Comparison of ENCODE assay signal across 8 cellular contexts in the genomic region with DNA sequence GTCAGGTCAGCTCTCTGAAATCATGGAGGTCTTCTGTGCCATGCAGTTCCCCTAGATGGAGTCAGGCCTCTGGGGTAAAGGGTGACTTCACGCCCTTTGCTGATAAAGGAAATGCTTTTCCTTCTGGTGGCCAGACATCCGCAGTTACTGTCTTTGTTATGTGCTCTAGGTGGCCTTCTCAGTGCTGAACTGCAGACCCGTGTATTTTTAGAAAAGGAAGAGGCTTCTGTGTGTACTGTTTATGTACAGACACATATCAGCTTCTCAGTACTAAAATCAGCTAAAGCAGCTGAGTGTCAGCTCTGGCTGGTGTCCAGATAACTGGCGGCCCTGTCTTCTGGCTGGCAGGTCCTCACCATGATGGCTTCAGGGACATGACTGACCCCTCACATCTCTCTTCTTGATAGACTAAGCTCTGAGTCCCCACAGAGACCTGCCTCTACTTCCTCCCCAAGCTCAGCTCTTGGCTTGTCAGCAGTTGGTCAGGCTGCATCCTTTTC.
DNase-seq lines count a peak whose midpoint lies in the region; ATAC-seq, FAIRE-seq and TF ChIP-seq lines count a peak whose summit lies in the region.

No MANE protein-coding gene starts in this region.

- H3K4me3 Mint-ChIP-seq in naive thymus-derived CD8-positive, alpha-beta T cell, result peak overlapping the region in 9 of 10 donors; percentile 33 to 73 (median 55)
- no peak overlapping the region for H3K4me3 Mint-ChIP-seq in osteocyte (ENCODE audit: unreplicated experiment)

- ATAC-seq in GM19438 (IDR thresholded peaks at IDR 0.05; ENCODE audit: low read depth, unreplicated experiment) (peak; percentile 40), HG03354 (IDR thresholded peaks at IDR 0.05; ENCODE audit: poor library complexity, severe bottlenecking, unreplicated experiment) (peak; percentile 65), HG02840 (IDR thresholded peaks at IDR 0.05; ENCODE audit: low FRiP score, unreplicated experiment) (no peak)
- peak; percentile 78 for ATAC-seq in naive thymus-derived CD8-positive, alpha-beta T cell

- no peaks in the 10 kb centered on the region for H3K27me3 Mint-ChIP-seq in naive thymus-derived CD8-positive, alpha-beta T cell
- H3K27me3 Mint-ChIP-seq in osteocyte (ENCODE audit: unreplicated experiment), result no peaks in the 10 kb centered on the region

- no peaks in the 10 kb centered on the region for H3K9me3 Mint-ChIP-seq in naive thymus-derived CD8-positive, alpha-beta T cell
- no peaks in the 10 kb centered on the region for H3K9me3 Mint-ChIP-seq in osteocyte (ENCODE audit: unreplicated experiment)

- no peaks in the 10 kb centered on the region for H3K9me3 ChIP-seq in adipocyte (ENCODE audit: control insufficient read depth, low read length)

- H3K27ac Mint-ChIP-seq in naive thymus-derived CD8-positive, alpha-beta T cell, result peak overlapping the region; percentile 84 to 95 (median 91)
- H3K27ac Mint-ChIP-seq in osteocyte (ENCODE audit: unreplicated experiment), result no peak overlapping the region

- TF ChIP-seq CTCF in osteocyte (IDR thresholded peaks at IDR 0.05) (no peak), D721Med (IDR thresholded peaks at IDR 0.05; ENCODE audit: insufficient read depth, missing control alignments) (no peak)

- peaks cover 63% of the 10 kb centered on the region for H3K4me1 ChIP-seq in adipocyte (ENCODE audit: control insufficient read depth, insufficient read depth, low read length)

- no peak for FAIRE-seq in D721Med (lab: Jason Lieb, UNC)

- no peaks in the 10 kb centered on the region for H3K27me3 ChIP-seq in adipocyte (replicated peaks; ENCODE audit: control insufficient read depth, insufficient read depth, low read length)

- POLR2A ChIA-PET in naive thymus-derived CD8-positive, alpha-beta T cell (lab: Charles Lee), result interaction anchor here (0.6 to 1.8 kb wide), 4 partner anchors 66 to 1234 kb away, joined by 3 to 4 read pairs (median 4); no protein-coding TSS in a partner anchor

- H3K4me1 Mint-ChIP-seq in naive thymus-derived CD8-positive, alpha-beta T cell, result peaks cover 50 to 93% (median 82%) of the 10 kb centered on the region in 4 donors
- peaks cover 11% of the 10 kb centered on the region for H3K4me1 Mint-ChIP-seq in osteocyte (ENCODE audit: unreplicated experiment)

- peak overlapping the region; percentile 7 for H3K9ac ChIP-seq in adipocyte (ENCODE audit: low read length)

- no peak overlapping the region for H3K4me3 ChIP-seq in adipocyte (ENCODE audit: low read length)

- H3K36me3 ChIP-seq in adipocyte (ENCODE audit: control insufficient read depth, insufficient read depth, low read length, severe bottlenecking), result no peaks in the 10 kb centered on the region

- DNase-seq in adipocyte (ENCODE audit: low read depth), result no peak
- peak in 4 of 10 donors; percentile 7 to 37 (median 26) for DNase-seq in naive thymus-derived CD8-positive, alpha-beta T cell
- no peak for DNase-seq in osteocyte (ENCODE audit: extremely low spot score, unreplicated experiment)
- no peak for DNase-seq in erythroblast (lab: John Stamatoyannopoulos, UW)
- DNase-seq in D721Med (ENCODE audit: insufficient read length, low spot score), result no peak

- no peaks in the 10 kb centered on the region for H3K36me3 Mint-ChIP-seq in naive thymus-derived CD8-positive, alpha-beta T cell
- no peaks in the 10 kb centered on the region for H3K36me3 Mint-ChIP-seq in osteocyte (ENCODE audit: unreplicated experiment)

- no peak for TF ChIP-seq POLR2A in erythroblast (IDR thresholded peaks at IDR 0.05; ENCODE audit: low read length)
